1 cellular context compared by ENCODE assay signal in genomic region chr9:29211681-29212589, GRCh38.
TF ChIP-seq lines count a peak whose summit lies in the region.

No MANE protein-coding gene starts in this region.

TF ChIP-seq in H1, 55 proteins besides CTCF, POLR2A, EP300 and RAD21 (continued from another document):
- TF ChIP-seq CHD7 (IDR thresholded peaks at IDR 0.05; ENCODE audit: insufficient replicate concordance, low read length): peak; percentile 5
- peak; percentile 54 for TF ChIP-seq ASH2L (IDR thresholded peaks at IDR 0.05; ENCODE audit: low read length)
- 0 out of 2 replicates have a peak, but pooled peaks have one; percentile 4 for TF ChIP-seq TBP (IDR thresholded peaks at IDR 0.05; ENCODE audit: low read depth, low read length)
- TF ChIP-seq HDAC2 (IDR thresholded peaks at IDR 0.05; ENCODE audit: borderline replicate concordance in 1 of 2, low read depth in 2 of 2, low read length in 2 of 2): peak in 1 of 2 experiments; percentile 94; a peak in 3 of 4 replicates
- 0 out of 2 replicates have a peak, but pooled peaks have one; percentile 91 for TF ChIP-seq RBBP5 (IDR thresholded peaks at IDR 0.05; ENCODE audit: borderline replicate concordance, low read depth, low read length)
- peak; percentile 11 for TF ChIP-seq NANOG (IDR thresholded peaks at IDR 0.05; ENCODE audit: insufficient read depth, low read depth, low read length, poor library complexity, severe bottlenecking)
